ENCODE assay signal across 15 cellular contexts in genomic region chr13:29175245-29175873, GRCh38.
DNase-seq lines count a peak whose midpoint lies in the region; ATAC-seq and TF ChIP-seq lines count a peak whose summit lies in the region.
"Had no signal": no experiment of that assay in that cellular context is flagged by ENCODE, and none has a peak within 500 bp of the region (broad histone marks: within the 10 kb centered on the region; RNA-seq: fewer than 3 reads in every experiment).

No MANE protein-coding gene starts in this region.

- intact Hi-C loops in heart left ventricle (cut with DNase I): no loop called here

- H3K27me3 ChIP-seq in heart left ventricle: no peaks in the 10 kb centered on the region

- H3K36me3 Mint-ChIP-seq in glutamatergic neuron (ENCODE audit: unreplicated experiment): no peaks in the 10 kb centered on the region
- no peaks in the 10 kb centered on the region for H3K36me3 Mint-ChIP-seq in activated T-cell treated with anti-CD3 and anti-CD28 coated beads, Interleukin-2, amount 50 U/mL, for 72 hours (ENCODE audit: insufficient read depth in 2 of 2)

- H3K9me3 Mint-ChIP-seq in glutamatergic neuron (ENCODE audit: unreplicated experiment): no peaks in the 10 kb centered on the region
- H3K9me3 Mint-ChIP-seq in activated T-cell treated with anti-CD3 and anti-CD28 coated beads, Interleukin-2, amount 50 U/mL, for 72 hours: peaks cover 0 to 2% of the 10 kb centered on the region in 2 donors

- H3K36me3 ChIP-seq in heart left ventricle: no peaks in the 10 kb centered on the region

- DNase-seq in NCI-H1930 (lab: John Stamatoyannopoulos, UW): peak; percentile 52 to 68
- DNase-seq in glutamatergic neuron: no peak
- peak; percentile 22 for DNase-seq in mucosa of gallbladder (ENCODE audit: low spot score)
- no peak for DNase-seq in heart left ventricle
- DNase-seq in activated T-cell treated with anti-CD3 and anti-CD28 coated beads, Interleukin-2, amount 50 U/mL, for 72 hours: no peak
- DNase-seq: C1 segment of cervical spinal cord; Calu3; CD4-positive, alpha-beta memory T cell; COR-L47; DMS53; DMS79 treated with DMSO at 0.1 percent for 48 hours; GF-D8; H7; HCEC 1CT had no signal

- WGBS in heart left ventricle, 4 donors: 76 to 87% (median 81%) methylated on average over 3 of the region's 3 CpGs

- H3K4me1 ChIP-seq in heart left ventricle: peaks cover 0 to 7% (median 1%) of the 10 kb centered on the region in 12 donors

- H3K27ac Mint-ChIP-seq in glutamatergic neuron (ENCODE audit: unreplicated experiment): peak overlapping the region; percentile 60
- H3K27ac Mint-ChIP-seq in activated T-cell treated with anti-CD3 and anti-CD28 coated beads, Interleukin-2, amount 50 U/mL, for 72 hours: no peak overlapping the region

- no peak for ATAC-seq in heart left ventricle
- no peak for ATAC-seq in activated T-cell treated with anti-CD3 and anti-CD28 coated beads, Interleukin-2, amount 50 U/mL, for 72 hours (replicated peaks in 1 of 2)
- no peak for ATAC-seq in HG03520 (IDR thresholded peaks at IDR 0.05; ENCODE audit: unreplicated experiment)

- H3K9me3 ChIP-seq in heart left ventricle: no peaks in the 10 kb centered on the region

- H3K27me3 Mint-ChIP-seq in glutamatergic neuron (ENCODE audit: unreplicated experiment): no peaks in the 10 kb centered on the region
- H3K27me3 Mint-ChIP-seq in activated T-cell treated with anti-CD3 and anti-CD28 coated beads, Interleukin-2, amount 50 U/mL, for 72 hours (ENCODE audit: low read depth): no peaks in the 10 kb centered on the region

- no peak overlapping the region for H3K4me3 ChIP-seq in heart left ventricle

- no peak for TF ChIP-seq POLR2A in heart left ventricle (IDR thresholded peaks at IDR 0.05)

- H3K4me1 Mint-ChIP-seq in glutamatergic neuron (ENCODE audit: low read depth, unreplicated experiment): peaks cover 9% of the 10 kb centered on the region
- no peaks in the 10 kb centered on the region for H3K4me1 Mint-ChIP-seq in activated T-cell treated with anti-CD3 and anti-CD28 coated beads, Interleukin-2, amount 50 U/mL, for 72 hours (ENCODE audit: low read depth)
- H3K4me1 Mint-ChIP-seq: CD4-positive, alpha-beta memory T cell had no signal

- H3K4me3 Mint-ChIP-seq in glutamatergic neuron (ENCODE audit: unreplicated experiment): no peak overlapping the region
- H3K4me3 Mint-ChIP-seq in activated T-cell treated with anti-CD3 and anti-CD28 coated beads, Interleukin-2, amount 50 U/mL, for 72 hours: no peak overlapping the region
- H3K4me3 Mint-ChIP-seq: CD4-positive, alpha-beta memory T cell had no signal

- no peak overlapping the region for H3K27ac ChIP-seq in heart left ventricle

- TF ChIP-seq CTCF in glutamatergic neuron (IDR thresholded peaks at IDR 0.05; ENCODE audit: partially characterized antibody, unreplicated experiment): no peak
- TF ChIP-seq CTCF in heart left ventricle (IDR thresholded peaks at IDR 0.05): no peak

Comparison
In these comparisons a context has a peak if more than half of its experiments do, and no peak if none do; other contexts are left out.
1. DNase-seq: peak in NCI-H1930 (2 of 2) and mucosa of gallbladder (single experiment); none in glutamatergic neuron (single experiment), heart left ventricle (0 of 5) and activated T-cell treated with anti-CD3 and anti-CD28 coated beads, Interleukin-2, amount 50 U/mL, for 72 hours (0 of 2).